8 cellular contexts compared by ENCODE assay signal in genomic region chr20:38446441-38447209, GRCh38. TPM values are rescaled to one million over a fixed set of nuclear protein-coding genes. Genes with fewer than 3 reads are reported as not detected.
A peak's percentile ranks its signal among the peaks of the same experiment; 100 is the strongest.
DNase-seq lines count a peak whose midpoint lies in the region; ATAC-seq lines count a peak whose summit lies in the region.

No MANE protein-coding gene starts in this region.

- H4K20me1 ChIP-seq in BLaER1, result no peaks in the 10 kb centered on the region

- peaks cover 7% of the 10 kb centered on the region for H3K27me3 Mint-ChIP-seq in activated CD4-positive, alpha-beta T cell treated with anti-CD3 and anti-CD28 coated beads, Interleukin-2, amount 10 ng/mL, durations not matched to agents 24 days and 14 days

- peaks cover 36% of the 10 kb centered on the region for H3K4me1 ChIP-seq in BLaER1

- H3K4me2 ChIP-seq in BLaER1, result peak overlapping the region; percentile 84

- H3K36me3 Mint-ChIP-seq in activated CD4-positive, alpha-beta T cell treated with anti-CD3 and anti-CD28 coated beads, Interleukin-2, amount 10 ng/mL, durations not matched to agents 24 days and 14 days (ENCODE audit: low read depth), result peaks cover 28% of the 10 kb centered on the region

- H3K36me3 ChIP-seq in BLaER1, result peaks cover 25% of the 10 kb centered on the region

- intact Hi-C loops in activated CD4-positive, alpha-beta T cell treated with anti-CD3 and anti-CD28 coated beads, Interleukin-2, amount 10 ng/mL, durations not matched to agents 24 days and 14 days (cut with micrococcal nuclease), result loop anchor here (1.0 kb wide), 2 partner anchors 11 to 26 kb away; partner anchors contain the start of genes RALGAPB and SNHG17

- peak overlapping the region; percentile 85 for H3K4me3 Mint-ChIP-seq in activated CD4-positive, alpha-beta T cell treated with anti-CD3 and anti-CD28 coated beads, Interleukin-2, amount 10 ng/mL, durations not matched to agents 24 days and 14 days

- H3K9ac ChIP-seq in BLaER1, result peak overlapping the region; percentile 90

- peaks cover 30% of the 10 kb centered on the region for H3K4me1 Mint-ChIP-seq in activated CD4-positive, alpha-beta T cell treated with anti-CD3 and anti-CD28 coated beads, Interleukin-2, amount 10 ng/mL, durations not matched to agents 24 days and 14 days

- DNase-seq in NCI-H526 (lab: John Stamatoyannopoulos, UW), result peak; percentile 68 to 96
- peak; percentile 98 for DNase-seq in activated CD4-positive, alpha-beta T cell treated with anti-CD3 and anti-CD28 coated beads, Interleukin-2, amount 10 ng/mL, durations not matched to agents 24 days and 14 days
- DNase-seq in cortex of kidney (lab: John Stamatoyannopoulos, UW), result peak; percentile 21
- peak; percentile 96 for DNase-seq in left kidney (ENCODE audit: low read depth, low spot score)
- DNase-seq in stimulated activated CD4-positive, alpha-beta T cell treated with anti-CD3 and anti-CD28 coated beads, Interleukin-1b, Interleukin-23, amount 100 ng/mL, for 4 hours (ENCODE audit: low read depth in 2 of 2), result peak; percentile 91 to 97

- H3K27ac ChIP-seq in BLaER1, result peak overlapping the region; percentile 93

- H3K9me3 ChIP-seq in BLaER1, result no peaks in the 10 kb centered on the region

- H3K27ac Mint-ChIP-seq in activated CD4-positive, alpha-beta T cell treated with anti-CD3 and anti-CD28 coated beads, Interleukin-2, amount 10 ng/mL, durations not matched to agents 24 days and 14 days, result peak overlapping the region; percentile 93

- H3K9me3 Mint-ChIP-seq in activated CD4-positive, alpha-beta T cell treated with anti-CD3 and anti-CD28 coated beads, Interleukin-2, amount 10 ng/mL, durations not matched to agents 24 days and 14 days, result no peaks in the 10 kb centered on the region

- peak overlapping the region; percentile 81 for H3K4me3 ChIP-seq in BLaER1

- no peaks in the 10 kb centered on the region for H3K27me3 ChIP-seq in BLaER1

- ATAC-seq in GM19324 (IDR thresholded peaks at IDR 0.05; ENCODE audit: low FRiP score, unreplicated experiment), result peak; percentile 82
- peak; percentile 59 for ATAC-seq in HG03469 (IDR thresholded peaks at IDR 0.05; ENCODE audit: unreplicated experiment)

RNA-seq across cellular contexts. Expression of gene SNHG17, which starts 11.5 kb away (rescaled TPM):
- total RNA-seq in activated CD4-positive, alpha-beta T cell treated with anti-CD3 and anti-CD28 coated beads, Interleukin-2, amount 10 ng/mL, durations not matched to agents 24 days and 14 days, result 99.8 and 111 TPM in 2 replicates

RNA-seq across cellular contexts. Expression of gene RALGAPB, which starts 26.0 kb away (rescaled TPM):
- total RNA-seq in activated CD4-positive, alpha-beta T cell treated with anti-CD3 and anti-CD28 coated beads, Interleukin-2, amount 10 ng/mL, durations not matched to agents 24 days and 14 days, result 28.3 and 29.8 TPM in 2 replicates

Comparison
In these comparisons a context has a peak if more than half of its experiments do, and no peak if none do; other contexts are left out.
1. Peak in every context shown above with its lines: DNase-seq, ATAC-seq, H3K4me3 ChIP-seq and H3K27ac ChIP-seq.
2. DNase-seq: peak in every context shown above with its lines; median percentile 98 in activated CD4-positive, alpha-beta T cell treated with anti-CD3 and anti-CD28 coated beads, Interleukin-2, amount 10 ng/mL, durations not matched to agents 24 days and 14 days; 96 in left kidney; 94 in stimulated activated CD4-positive, alpha-beta T cell treated with anti-CD3 and anti-CD28 coated beads, Interleukin-1b, Interleukin-23, amount 100 ng/mL, for 4 hours; 82 in NCI-H526; 21 in cortex of kidney.